ENCODE assay signal across 10 cellular contexts in genomic region chr6:39218868-39219567, GRCh38. TPM values are rescaled to one million over a fixed set of nuclear protein-coding genes. Genes with fewer than 3 reads are reported as not detected.
A peak's percentile ranks its signal among the peaks of the same experiment; 100 is the strongest.
DNase-seq lines count a peak whose midpoint lies in the region; ATAC-seq, FAIRE-seq and TF ChIP-seq lines count a peak whose summit lies in the region.
"Had no signal": no experiment of that assay in that cellular context is flagged by ENCODE, and none has a peak within 500 bp of the region (broad histone marks: within the 10 kb centered on the region; RNA-seq: fewer than 3 reads in every experiment).

No MANE protein-coding gene starts in this region.

- no peaks in the 10 kb centered on the region for H4K20me1 ChIP-seq in OCI-LY3 (ENCODE audit: insufficient read depth, low read length)

- H3K27me3 ChIP-seq in OCI-LY3 (ENCODE audit: low read depth, low read length) (0 out of 2 replicates have a peak, but pooled peaks cover 10% of the 10 kb centered on the region), endodermal cell (ENCODE audit: control insufficient read depth, insufficient read depth, low read length, poor library complexity, severe bottlenecking) (no peaks in the 10 kb centered on the region), tibial artery (no peaks in the 10 kb centered on the region)
- H3K27me3 ChIP-seq: colonic mucosa had no signal

- WGBS in A549 (ENCODE audit: missing lambda C conversion rate): 33% methylated on average over 5 of the region's 5 CpGs
- WGBS in endodermal cell (ENCODE audit: insufficient coverage in 1 of 2, insufficient read length in 1 of 2), 2 experiments: 81 to 86% methylated on average over 4 to 5 of the region's 5 CpGs

- H3K9me3 ChIP-seq in A549 (no peaks in the 10 kb centered on the region), OCI-LY3 (ENCODE audit: insufficient read depth, low read length) (no peaks in the 10 kb centered on the region), endodermal cell (ENCODE audit: control insufficient read depth, low read length) (peaks cover 7% of the 10 kb centered on the region), tibial artery (no peaks in the 10 kb centered on the region)
- H3K9me3 ChIP-seq: colonic mucosa had no signal

- H3K36me3 ChIP-seq in OCI-LY3 (replicated peaks; ENCODE audit: low read depth, low read length) (no peaks in the 10 kb centered on the region), endodermal cell (ENCODE audit: control insufficient read depth, insufficient read depth, low read length) (peaks cover 9% of the 10 kb centered on the region), tibial artery (no peaks in the 10 kb centered on the region)
- H3K36me3 ChIP-seq: colonic mucosa had no signal

- H3K9me3 Mint-ChIP-seq in endodermal cell (no peaks in the 10 kb centered on the region), progenitor cell of endocrine pancreas (ENCODE audit: low read depth) (no peaks in the 10 kb centered on the region)

- H3K79me2 ChIP-seq in OCI-LY3 (ENCODE audit: low read length): no peaks in the 10 kb centered on the region

- peak; percentile 31 to 32; a peak in 4 of 5 replicates for TF ChIP-seq RAD21 in A549 (conservative IDR thresholded peaks at IDR 0.05 in 1 of 2, IDR thresholded peaks at IDR 0.05 in 1 of 2)

- H3K4me1 ChIP-seq in A549 (peaks cover 52% of the 10 kb centered on the region), OCI-LY3 (ENCODE audit: low read length) (peaks cover 14% of the 10 kb centered on the region), endodermal cell (ENCODE audit: control insufficient read depth, insufficient read depth, low read length) (peaks cover 29% of the 10 kb centered on the region), tibial artery (peaks cover 0 to 24% (median 11%) of the 10 kb centered on the region in 4 donors)

- no peak for FAIRE-seq in A549 (lab: Jason Lieb, UNC)

- no peak for TF ChIP-seq POLR2A in A549 (IDR thresholded peaks at IDR 0.05; ENCODE audit: low read length)

- H2AFZ ChIP-seq in OCI-LY3 (ENCODE audit: low read depth, low read length): peak overlapping the region; percentile 16; the same call in 1 of the 2 replicates

- H3K27ac ChIP-seq in A549 (peak overlapping the region; percentile 68 to 81), OCI-LY3 (ENCODE audit: low read length) (no peak overlapping the region), endodermal cell (ENCODE audit: low read depth, low read length) (no peak overlapping the region), tibial artery (no peak overlapping the region)
- H3K27ac ChIP-seq: colonic mucosa had no signal

- H3K27me3 Mint-ChIP-seq in endodermal cell (ENCODE audit: insufficient read depth) (no peaks in the 10 kb centered on the region), progenitor cell of endocrine pancreas (peaks cover 16% of the 10 kb centered on the region)

- peak overlapping the region; percentile 27 for H3K27ac Mint-ChIP-seq in endodermal cell
- H3K27ac Mint-ChIP-seq in progenitor cell of endocrine pancreas: no peak overlapping the region

- H3K4me3 ChIP-seq in A549 (no peak overlapping the region), OCI-LY3 (ENCODE audit: low read length) (no peak overlapping the region), endodermal cell (ENCODE audit: low read length) (no peak overlapping the region), tibial artery (no peak overlapping the region)
- H3K4me3 ChIP-seq: colonic mucosa had no signal

- no peak overlapping the region for H3K9ac ChIP-seq in OCI-LY3 (ENCODE audit: low read length)
- no peak overlapping the region for H3K9ac ChIP-seq in endodermal cell (ENCODE audit: extremely low read depth, low read length, poor library complexity, severe bottlenecking)

- DNase-seq in A549 (ENCODE audit: low read depth in 1 of 2, low spot score in 1 of 2): no peak
- DNase-seq in endodermal cell: no peak
- no peak for DNase-seq in DMS79 treated with DMSO at 0.1 percent for 48 hours (lab: John Stamatoyannopoulos, UW)
- DNase-seq in GM10266 (ENCODE audit: extremely low spot score): no peak
- DNase-seq in tibial artery: no peak
- no peak for DNase-seq in progenitor cell of endocrine pancreas (ENCODE audit: low spot score, unreplicated experiment)
- DNase-seq: colonic mucosa, right cardiac atrium had no signal

- intact Hi-C loops in tibial artery (cut with DNase I; ENCODE audit: low total_unique reads): no loop called here

- H3K36me3 Mint-ChIP-seq in endodermal cell (ENCODE audit: low read depth) (peaks cover 33% of the 10 kb centered on the region), progenitor cell of endocrine pancreas (ENCODE audit: insufficient read depth) (peaks cover 1% of the 10 kb centered on the region)

- no peak for TF ChIP-seq EP300 in A549 (IDR thresholded peaks at IDR 0.05)

- POLR2A ChIA-PET in A549 (lab: Yijun Ruan, JAX): interaction anchor here (1.5 kb wide), 1 partner anchor 10 kb away, joined by 3 read pairs; the partner anchor contains the start of gene KCNK5

- peaks cover 82% of the 10 kb centered on the region for H3K4me1 Mint-ChIP-seq in endodermal cell
- H3K4me1 Mint-ChIP-seq in progenitor cell of endocrine pancreas (ENCODE audit: low read depth): peaks cover 23% of the 10 kb centered on the region

- TF ChIP-seq CTCF in A549 (IDR thresholded peaks at IDR 0.05): no peak; the same call in 2 of the 3 replicates
- TF ChIP-seq CTCF in OCI-LY3 (IDR thresholded peaks at IDR 0.05; ENCODE audit: low read depth, low read length): peak; percentile 12; the same call in 1 of the 2 replicates
- TF ChIP-seq CTCF in endodermal cell (conservative IDR thresholded peaks at IDR 0.05): no peak
- TF ChIP-seq CTCF in GM10266 (IDR thresholded peaks at IDR 0.05; ENCODE audit: control insufficient read depth, insufficient read depth, low read depth, missing control alignments): no peak
- no peak for TF ChIP-seq CTCF in tibial artery (IDR thresholded peaks at IDR 0.05)
- TF ChIP-seq CTCF in progenitor cell of endocrine pancreas (IDR thresholded peaks at IDR 0.05; ENCODE audit: unreplicated experiment): no peak

- H3K4me3 Mint-ChIP-seq in endodermal cell: no peak overlapping the region
- H3K4me3 Mint-ChIP-seq in progenitor cell of endocrine pancreas (ENCODE audit: low read depth): no peak overlapping the region

- ATAC-seq in A549 (no peak), GM19351 (IDR thresholded peaks at IDR 0.05; ENCODE audit: unreplicated experiment) (peak; percentile 56)
- ATAC-seq: right cardiac atrium had no signal

- H3K4me2 ChIP-seq in A549: peak overlapping the region; percentile 84
- peak overlapping the region; percentile 28; the same call in 1 of the 2 replicates for H3K4me2 ChIP-seq in OCI-LY3 (ENCODE audit: low read length)

- CTCF ChIA-PET in A549 (lab: Yijun Ruan, JAX): interaction anchor here (2.5 kb wide), 1 partner anchor 84 kb away, joined by 7 read pairs; no protein-coding TSS in a partner anchor

TF ChIP-seq in A549, 52 proteins besides CTCF, POLR2A, EP300 and RAD21:
- TF ChIP-seq GATA3 (IDR thresholded peaks at IDR 0.05; ENCODE audit: borderline replicate concordance) (no peak), SMC3 (IDR thresholded peaks at IDR 0.05) (peak; percentile 17; the same call in 1 of the 3 replicates)

RNA-seq across cellular contexts. Expression of gene KCNK5, which starts 10.3 kb away (rescaled TPM):
- polyA plus RNA-seq in A549 (2011; rRNA removed) (1.4 and 1.5 TPM in 2 replicates), A549 (2017; fragmentation: RNase III; extraction: RNeasy Plus Mini Kit Qiagen cat#74134 plus additional on column Dnase treatment) (1.5 to 2.3 TPM (median 1.8 TPM) in 3 replicates)
- polyA plus RNA-seq in A549 (2012; cell fraction: cytosol; rRNA removed): 1.0 and 1.4 TPM in 2 replicates
- polyA plus RNA-seq in A549 (2012; cell fraction: nucleus; rRNA removed): 2.5 and 2.6 TPM in 2 replicates
- 3.2 and 3.6 TPM in 2 replicates for polyA minus RNA-seq in A549 (2011; rRNA and poly(A)+ RNA removed)
- total RNA-seq in endodermal cell (10 to 100 TPM; 29.8 to 32.2 TPM), progenitor cell of endocrine pancreas (2.0 and 2.3 TPM in 2 replicates)
- polyA plus RNA-seq in endodermal cell (2013, experiment 1 of 2): 11.1 TPM
- polyA plus RNA-seq in endodermal cell (2013, experiment 2 of 2): 11.0 TPM

Comparison
In these comparisons a context has a peak if more than half of its experiments do, and no peak if none do; other contexts are left out.
1. H3K27ac ChIP-seq: peak in A549 (2 of 2); none in OCI-LY3 (single experiment), endodermal cell (single experiment) and tibial artery (0 of 2).